Comparison of ENCODE assay signal across 1 cellular context in genomic region chrX:19343462-19344206, GRCh38.
TF ChIP-seq lines count a peak whose summit lies in the region.

TSS of gene PDHA1 (plus strand) at chrX:19343927. CDS start at chrX:19344038, 111 bp downstream.

TF ChIP-seq in HEK293, 187 proteins besides CTCF, POLR2A, EP300 and RAD21 (continued from another document and continues in another):
- peak; percentile 59; the same call in 1 of the 2 replicates for TF ChIP-seq REST (tag by site-specific recombination; IDR thresholded peaks at IDR 0.05)
- TF ChIP-seq IKZF3 (tag by site-specific recombination; IDR thresholded peaks at IDR 0.05): peak; percentile 84
- TF ChIP-seq ZNF48 (tag by site-specific recombination; IDR thresholded peaks at IDR 0.05): no peak
- TF ChIP-seq KLF1 (tag by site-specific recombination; IDR thresholded peaks at IDR 0.05): peak; percentile 59
- peak; percentile 53; the same call in 1 of the 2 replicates for TF ChIP-seq KLF17 (tag by site-specific recombination; IDR thresholded peaks at IDR 0.05)
- peak; percentile 75; the same call in 1 of the 2 replicates for TF ChIP-seq HIC1 (tag by site-specific recombination; IDR thresholded peaks at IDR 0.05)
- no peak for TF ChIP-seq ZNF610 (tag by site-specific recombination; IDR thresholded peaks at IDR 0.05; ENCODE audit: borderline replicate concordance)
- peak; percentile 60; the same call in 1 of the 2 replicates for TF ChIP-seq ZNF394 (tag by site-specific recombination; IDR thresholded peaks at IDR 0.05; ENCODE audit: borderline replicate concordance)
- no peak for TF ChIP-seq ZNF561 (tag by site-specific recombination; IDR thresholded peaks at IDR 0.05; ENCODE audit: borderline replicate concordance)
- TF ChIP-seq ZNF184 (tag by site-specific recombination; IDR thresholded peaks at IDR 0.05): no peak
- peak; percentile 96 for TF ChIP-seq ZFHX2 (tag by site-specific recombination; conservative IDR thresholded peaks at IDR 0.05)
- TF ChIP-seq ZSCAN4 (tag by site-specific recombination; IDR thresholded peaks at IDR 0.05): no peak
- TF ChIP-seq ZNF211 (tag by site-specific recombination; IDR thresholded peaks at IDR 0.05; ENCODE audit: low read depth): no peak
- no peak for TF ChIP-seq ZSCAN30 (tag by site-specific recombination; IDR thresholded peaks at IDR 0.05)
- peak; percentile 83 for TF ChIP-seq GLIS1 (tag by site-specific recombination; IDR thresholded peaks at IDR 0.05)
- TF ChIP-seq ZNF350 (tag by site-specific recombination; IDR thresholded peaks at IDR 0.05): no peak
- TF ChIP-seq ZNF19 (tag by site-specific recombination; IDR thresholded peaks at IDR 0.05; ENCODE audit: low read depth): no peak
- TF ChIP-seq ELK4 (IDR thresholded peaks at IDR 0.05; ENCODE audit: borderline replicate concordance, low read depth, low read length): no peak
- 0 out of 2 replicates have a peak, but pooled peaks have one; percentile 44 for TF ChIP-seq ZFP69B (tag by site-specific recombination; IDR thresholded peaks at IDR 0.05)
- TF ChIP-seq ZNF707 (tag by site-specific recombination; IDR thresholded peaks at IDR 0.05): no peak
- no peak for TF ChIP-seq TCF7L2 (IDR thresholded peaks at IDR 0.05; ENCODE audit: borderline replicate concordance, low read depth, low read length)
- peak; percentile 78; the same call in 1 of the 2 replicates for TF ChIP-seq ZNF692 (tag by site-specific recombination; IDR thresholded peaks at IDR 0.05)
- peak; percentile 96 for TF ChIP-seq GLIS2 (tag by site-specific recombination; IDR thresholded peaks at IDR 0.05)
- no peak for TF ChIP-seq ZNF112 (tag by site-specific recombination; IDR thresholded peaks at IDR 0.05)
- TF ChIP-seq ZBTB26 (tag by site-specific recombination; optimal IDR thresholded peaks at IDR 0.05): peak; percentile 75
- TF ChIP-seq ZNF837 (tag by site-specific recombination; IDR thresholded peaks at IDR 0.05): no peak
- peak; percentile 89 for TF ChIP-seq ZBTB21 (tag by site-specific recombination; IDR thresholded peaks at IDR 0.05)
- TF ChIP-seq ZNF423 (tag by site-specific recombination; IDR thresholded peaks at IDR 0.05): peak; percentile 67; the same call in 1 of the 2 replicates
- no peak for TF ChIP-seq ZNF768 (tag by site-specific recombination; IDR thresholded peaks at IDR 0.05)
- peak; percentile 62 for TF ChIP-seq ZNF335 (tag by site-specific recombination; conservative IDR thresholded peaks at IDR 0.05)
- TF ChIP-seq EGR2 (tag by site-specific recombination; IDR thresholded peaks at IDR 0.05; ENCODE audit: low read depth): peak; percentile 93
- TF ChIP-seq ZNF600 (tag by site-specific recombination; IDR thresholded peaks at IDR 0.05): peak; percentile 91
- TF ChIP-seq ZNF76 (tag by site-specific recombination; IDR thresholded peaks at IDR 0.05; ENCODE audit: borderline replicate concordance, low read depth): no peak
- peak; percentile 96 for TF ChIP-seq ZNF629 (tag by site-specific recombination; IDR thresholded peaks at IDR 0.05)
- TF ChIP-seq ZNF280C (tag by site-specific recombination; IDR thresholded peaks at IDR 0.05): no peak
- TF ChIP-seq ZNF366 (tag by site-specific recombination; conservative IDR thresholded peaks at IDR 0.05): no peak
- TF ChIP-seq GFI1B (tag by site-specific recombination; IDR thresholded peaks at IDR 0.05): no peak
- TF ChIP-seq ZXDB (tag by site-specific recombination; IDR thresholded peaks at IDR 0.05): peak; percentile 47; the same call in 1 of the 2 replicates
- peak; percentile 72; the same call in 1 of the 2 replicates for TF ChIP-seq ZBTB20 (tag by site-specific recombination; IDR thresholded peaks at IDR 0.05)
- no peak for TF ChIP-seq ZNF623 (tag by site-specific recombination; IDR thresholded peaks at IDR 0.05)
- no peak for TF ChIP-seq ZNF792 (tag by site-specific recombination; IDR thresholded peaks at IDR 0.05)
- 0 out of 2 replicates have a peak, but pooled peaks have one; percentile 31 for TF ChIP-seq PBX3 (CRISPR knock-in tag; IDR thresholded peaks at IDR 0.05)
- no peak for TF ChIP-seq BCL6B (tag by site-specific recombination; IDR thresholded peaks at IDR 0.05)
- no peak for TF ChIP-seq ZNF114 (tag by site-specific recombination; IDR thresholded peaks at IDR 0.05)
- no peak for TF ChIP-seq SCRT1 (tag by site-specific recombination; IDR thresholded peaks at IDR 0.05; ENCODE audit: borderline replicate concordance)
- TF ChIP-seq KLF16 (tag by site-specific recombination; IDR thresholded peaks at IDR 0.05): 0 out of 2 replicates have a peak, but pooled peaks have one; percentile 14
- TF ChIP-seq ZBTB8A (tag by site-specific recombination; IDR thresholded peaks at IDR 0.05): peak; percentile 76; the same call in 1 of the 2 replicates
- no peak for TF ChIP-seq ZBTB7A (tag by site-specific recombination; IDR thresholded peaks at IDR 0.05; ENCODE audit: low read depth)
- peak; percentile 96 for TF ChIP-seq SP2 (tag by site-specific recombination; IDR thresholded peaks at IDR 0.05)
